Comparison of ENCODE assay signal across 8 cellular contexts in genomic region chr3:41199866-41200668, GRCh38. TPM values are rescaled to one million over a fixed set of nuclear protein-coding genes. Genes with fewer than 3 reads are reported as not detected.
DNase-seq lines count a peak whose midpoint lies in the region; ATAC-seq and TF ChIP-seq lines count a peak whose summit lies in the region.

No MANE protein-coding gene starts in this region.

- peak overlapping the region; percentile 78 for H3K4me3 ChIP-seq in choroid plexus epithelial cell (ENCODE audit: low read depth, low read length)

- no peak for TF ChIP-seq CTCF in choroid plexus epithelial cell (conservative IDR thresholded peaks at IDR 0.05; ENCODE audit: low read depth, low read length)

- ATAC-seq in left lobe of liver: peak; percentile 4

- DNase-seq in activated T-cell treated with anti-CD3 and anti-CD28 coated beads for 24 hours (ENCODE audit: low read depth) (peak; percentile 30), activated T-cell treated with anti-CD3 and anti-CD28 coated beads for 4 hours (no peak), HK-2 (ENCODE audit: unreplicated experiment) (peak; percentile 41), UCSD-AML1 (lab: John Stamatoyannopoulos, UW; ENCODE audit: unreplicated experiment) (peak; percentile 76), choroid plexus epithelial cell (ENCODE audit: low read depth) (peak; percentile 50), left lobe of liver (ENCODE audit: low spot score) (no peak), GF-D8 (lab: John Stamatoyannopoulos, UW) (no peak)
- peak; percentile 5 to 20 (median 14) for DNase-seq in stimulated activated CD4-positive, alpha-beta T cell treated with anti-CD3 and anti-CD28 coated beads, TNF-alpha, amount 100 ng/mL, for 4 hours (ENCODE audit: low read depth in 3 of 3)

RNA-seq across cellular contexts. Expression of gene CTNNB1, which starts 0.8 kb away (rescaled TPM):
- 157 TPM for total RNA-seq in left lobe of liver

Comparison
In these comparisons a context has a peak if more than half of its experiments do, and no peak if none do; other contexts are left out.
1. DNase-seq: peak in activated T-cell treated with anti-CD3 and anti-CD28 coated beads for 24 hours (single experiment), HK-2 (single experiment), UCSD-AML1 (single experiment), choroid plexus epithelial cell (single experiment) and stimulated activated CD4-positive, alpha-beta T cell treated with anti-CD3 and anti-CD28 coated beads, TNF-alpha, amount 100 ng/mL, for 4 hours (3 of 3); none in activated T-cell treated with anti-CD3 and anti-CD28 coated beads for 4 hours (single experiment), left lobe of liver (single experiment) and GF-D8 (single experiment).